ENCODE assay signal across 1 cellular context in genomic region chr3:149299938-149300791, GRCh38.
TF ChIP-seq lines count a peak whose summit lies in the region.

No MANE protein-coding gene starts in this region.

TF ChIP-seq in A549, 52 proteins besides CTCF, POLR2A, EP300 and RAD21 (continued from another document):
- TF ChIP-seq MAZ (IDR thresholded peaks at IDR 0.05; ENCODE audit: borderline replicate concordance, low read depth, low read length) (no peak), GATA3 (IDR thresholded peaks at IDR 0.05; ENCODE audit: borderline replicate concordance) (peak; percentile 93; the same call in 1 of the 2 replicates), CEBPB (IDR thresholded peaks at IDR 0.05) (peak; percentile 54 to 87), HEYL (CRISPR knock-in tag; IDR thresholded peaks at IDR 0.05) (0 out of 2 replicates have a peak, but pooled peaks have one; percentile 38), CHD2 (IDR thresholded peaks at IDR 0.05; ENCODE audit: low read length, partially characterized antibody) (no peak), ATOH8 (CRISPR knock-in tag; IDR thresholded peaks at IDR 0.05; ENCODE audit: low read depth) (peak; percentile 93), POLR2AphosphoS2 (conservative IDR thresholded peaks at IDR 0.05; ENCODE audit: low read length) (no peak), HES2 (IDR thresholded peaks at IDR 0.05) (no peak), JUN (IDR thresholded peaks at IDR 0.05) (peak; percentile 74 to 93; a peak in 4 of 5 replicates), TFCP2L1 (CRISPR knock-in tag; IDR thresholded peaks at IDR 0.05) (no peak), HOXB5 (CRISPR knock-in tag; IDR thresholded peaks at IDR 0.05) (peak; percentile 56), MAFK (IDR thresholded peaks at IDR 0.05; ENCODE audit: partially characterized antibody) (peak; percentile 96), BHLHE40 (IDR thresholded peaks at IDR 0.05; ENCODE audit: low read depth, low read length) (no peak)
- TF ChIP-seq, protein P1, sequence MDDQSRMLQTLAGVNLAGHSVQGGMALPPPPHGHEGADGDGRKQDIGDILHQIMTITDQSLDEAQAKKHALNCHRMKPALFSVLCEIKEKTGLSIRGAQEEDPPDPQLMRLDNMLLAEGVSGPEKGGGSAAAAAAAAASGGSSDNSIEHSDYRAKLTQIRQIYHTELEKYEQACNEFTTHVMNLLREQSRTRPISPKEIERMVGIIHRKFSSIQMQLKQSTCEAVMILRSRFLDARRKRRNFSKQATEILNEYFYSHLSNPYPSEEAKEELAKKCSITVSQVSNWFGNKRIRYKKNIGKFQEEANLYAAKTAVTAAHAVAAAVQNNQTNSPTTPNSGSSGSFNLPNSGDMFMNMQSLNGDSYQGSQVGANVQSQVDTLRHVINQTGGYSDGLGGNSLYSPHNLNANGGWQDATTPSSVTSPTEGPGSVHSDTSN (IDR thresholded peaks at IDR 0.05) = peak; percentile 77
- TF ChIP-seq, protein P2, sequence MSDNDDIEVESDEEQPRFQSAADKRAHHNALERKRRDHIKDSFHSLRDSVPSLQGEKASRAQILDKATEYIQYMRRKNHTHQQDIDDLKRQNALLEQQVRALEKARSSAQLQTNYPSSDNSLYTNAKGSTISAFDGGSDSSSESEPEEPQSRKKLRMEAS (IDR thresholded peaks at IDR 0.05) = peak; percentile 90
